ENCODE assay signal across 17 cellular contexts in the genomic region with DNA sequence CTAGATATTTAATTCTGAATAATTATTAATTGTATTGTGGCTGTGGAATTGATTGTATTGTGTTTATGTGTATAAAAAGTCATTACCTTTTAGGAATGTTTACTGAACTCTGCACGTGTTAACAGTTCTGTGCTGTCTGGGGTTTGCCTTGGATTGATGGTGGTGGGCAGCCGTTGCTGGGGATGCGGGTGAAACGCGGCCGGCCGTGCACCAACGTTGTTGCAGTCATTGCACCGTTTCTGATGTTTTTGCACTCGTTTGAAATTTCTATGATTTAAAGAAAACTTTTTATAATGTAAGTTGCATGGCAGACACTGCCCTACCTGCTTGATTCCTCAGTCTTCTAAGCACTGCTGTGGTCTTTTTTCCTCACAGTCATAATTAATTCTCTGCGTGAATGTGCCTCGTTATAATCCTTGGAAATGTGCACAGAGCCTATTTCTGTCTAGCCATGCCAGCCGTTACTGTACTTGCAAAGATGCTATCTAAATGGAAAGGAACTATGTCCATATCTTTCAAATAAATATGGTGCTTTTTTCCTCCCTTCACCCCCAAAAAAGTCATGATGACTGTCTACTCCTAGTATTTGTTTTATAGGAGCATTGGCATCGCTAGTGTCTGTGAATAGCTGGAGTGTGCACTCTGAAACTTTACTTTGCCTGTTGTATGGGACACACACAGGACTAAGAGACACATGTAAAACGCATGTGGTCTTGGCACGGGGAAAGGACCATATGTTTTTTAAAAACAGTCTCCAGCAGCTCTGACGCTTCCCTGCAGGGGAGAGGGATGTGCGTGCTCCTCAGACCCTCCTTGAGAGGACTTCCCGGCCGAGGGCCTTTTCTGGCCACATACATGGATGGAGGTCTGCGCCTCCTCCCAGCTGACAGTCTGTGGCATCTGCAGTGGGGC. TPM values are rescaled to one million over a fixed set of nuclear protein-coding genes. Genes with fewer than 3 reads are reported as not detected.
A peak's percentile ranks its signal among the peaks of the same experiment; 100 is the strongest.
DNase-seq lines count a peak whose midpoint lies in the region; ATAC-seq and TF ChIP-seq lines count a peak whose summit lies in the region.
"Had no signal": no experiment of that assay in that cellular context is flagged by ENCODE, and none has a peak within 500 bp of the region (broad histone marks: within the 10 kb centered on the region; RNA-seq: fewer than 3 reads in every experiment).

No MANE protein-coding gene starts in this region.

- H4K91ac ChIP-seq in neuronal stem cell (ENCODE audit: low read depth, low read length, poor library complexity): no peak overlapping the region

- ATAC-seq in SK-N-SH treated with all-trans-retinoic acid at 6 μM for 48 hours: peak; percentile 8
- ATAC-seq in GM18861 (IDR thresholded peaks at IDR 0.05; ENCODE audit: unreplicated experiment): no peak
- no peak for ATAC-seq in GM21367 (IDR thresholded peaks at IDR 0.05; ENCODE audit: unreplicated experiment)

- H3K9me3 Mint-ChIP-seq in glutamatergic neuron (ENCODE audit: unreplicated experiment): peaks cover 6% of the 10 kb centered on the region

- H3K18ac ChIP-seq in neuronal stem cell (ENCODE audit: low read length): no peak overlapping the region

- H3K27me3 Mint-ChIP-seq in glutamatergic neuron (ENCODE audit: unreplicated experiment): peaks cover 11% of the 10 kb centered on the region

- no peak overlapping the region for H4K8ac ChIP-seq in neuronal stem cell (ENCODE audit: low read depth, low read length)

- H3K9me3 ChIP-seq in neuronal stem cell (replicated peaks in 1 of 2; ENCODE audit: control insufficient read depth in 2 of 2, insufficient read depth in 1 of 2, low read depth in 1 of 2, low read length in 2 of 2): peaks cover 5 to 15% of the 10 kb centered on the region in 2 donors
- H3K9me3 ChIP-seq: BLaER1, SJCRH30 had no signal

- H3K4ac ChIP-seq in neuronal stem cell (ENCODE audit: low read length): no peak overlapping the region

- H3K36me3 ChIP-seq in neuronal stem cell (replicated peaks in 1 of 2; ENCODE audit: control insufficient read depth in 2 of 2, insufficient read depth in 2 of 2, low read length in 2 of 2): peaks cover 0 to 3% of the 10 kb centered on the region in 2 donors
- H3K36me3 ChIP-seq: BLaER1, SJCRH30 had no signal

- peaks cover 21% of the 10 kb centered on the region for H3K4me1 Mint-ChIP-seq in glutamatergic neuron (ENCODE audit: low read depth, unreplicated experiment)

- peaks cover 0 to 6% of the 10 kb centered on the region in 2 donors for H3K4me1 ChIP-seq in neuronal stem cell (ENCODE audit: control insufficient read depth in 2 of 2, insufficient read depth in 1 of 2, low read depth in 1 of 2, low read length in 2 of 2)

- H3K27ac ChIP-seq in neuronal stem cell (replicated peaks; ENCODE audit: low read length): no peak overlapping the region
- H3K27ac ChIP-seq: BLaER1, GM23248, SJCRH30 had no signal

- H3K23ac ChIP-seq in neuronal stem cell (ENCODE audit: low read depth, low read length, poor library complexity): peak overlapping the region; percentile 28

- no peak for TF ChIP-seq CTCF in HFF-Myc (IDR thresholded peaks at IDR 0.05; ENCODE audit: low read depth, low read length, missing control alignments)
- TF ChIP-seq CTCF in glutamatergic neuron (IDR thresholded peaks at IDR 0.05; ENCODE audit: partially characterized antibody, unreplicated experiment): no peak

- no peak overlapping the region for H2BK15ac ChIP-seq in neuronal stem cell (ENCODE audit: low read length)

- H3K27me3 ChIP-seq in neuronal stem cell (ENCODE audit: control insufficient read depth in 3 of 3, insufficient read depth in 3 of 3, low read depth in 1 of 3, low read length in 3 of 3): no peaks in the 10 kb centered on the region

- no peak overlapping the region for H2AFZ ChIP-seq in neuronal stem cell (ENCODE audit: low read length)
- H2AFZ ChIP-seq: GM23248 had no signal

- H3K4me2 ChIP-seq in neuronal stem cell (ENCODE audit: insufficient read depth, low read length, poor library complexity, severe bottlenecking): no peak overlapping the region
- H3K4me2 ChIP-seq: BLaER1 had no signal

- peak overlapping the region; percentile 52 for H3K4me3 Mint-ChIP-seq in glutamatergic neuron (ENCODE audit: unreplicated experiment)
- H3K4me3 Mint-ChIP-seq: CD4-positive, alpha-beta memory T cell; H9 had no signal

- no peaks in the 10 kb centered on the region for H3K36me3 Mint-ChIP-seq in glutamatergic neuron (ENCODE audit: unreplicated experiment)
- H3K36me3 Mint-ChIP-seq: CD4-positive, alpha-beta memory T cell had no signal

- H3K79me1 ChIP-seq in neuronal stem cell (ENCODE audit: low read depth, low read length): peaks cover 3% of the 10 kb centered on the region

- H2AK5ac ChIP-seq in neuronal stem cell (ENCODE audit: low read depth, low read length): no peak overlapping the region

- WGBS in neuronal stem cell (ENCODE audit: extremely low coverage in 2 of 2, insufficient read length in 2 of 2, insufficient replicate concordance in 1 of 2), 2 donors: no CpG with 5 or more reads among the region's 21 CpGs

- no peak overlapping the region for H2BK12ac ChIP-seq in neuronal stem cell (ENCODE audit: low read length)

- H2BK120ac ChIP-seq in neuronal stem cell (ENCODE audit: low read depth, low read length): no peak overlapping the region

- no peak overlapping the region for H3K27ac Mint-ChIP-seq in glutamatergic neuron (ENCODE audit: unreplicated experiment)
- H3K27ac Mint-ChIP-seq: CD4-positive, alpha-beta memory T cell; H9 had no signal

- no peak overlapping the region for H3K14ac ChIP-seq in neuronal stem cell (ENCODE audit: low read length)

- H2BK5ac ChIP-seq in neuronal stem cell (ENCODE audit: low read length): no peak overlapping the region

- H3K4me3 ChIP-seq in HFF-Myc (replicated peaks; ENCODE audit: low read depth, low read length) (no peak overlapping the region), neuronal stem cell (ENCODE audit: low read length in 2 of 2) (no peak overlapping the region)
- H3K4me3 ChIP-seq: BLaER1, GM23248, SJCRH30 had no signal

- DNase-seq in HFF-Myc (ENCODE audit: extremely low read depth, low read depth): peak; percentile 11
- DNase-seq in glutamatergic neuron: no peak
- DNase-seq in neuronal stem cell (ENCODE audit: low spot score): no peak
- no peak for DNase-seq in cortex of kidney (lab: John Stamatoyannopoulos, UW)
- DNase-seq: CD4-positive, alpha-beta memory T cell; GDM1; H9; MM.1S; NCI-H1048; NCI-H1417 treated with DMSO at 0.1 percent for 48 hours; NCI-H1930 had no signal

- H3K9ac ChIP-seq in neuronal stem cell (ENCODE audit: low read depth, low read length, poor library complexity): no peak overlapping the region
- H3K9ac ChIP-seq: BLaER1, GM23248 had no signal

TF ChIP-seq in SK-N-SH treated with all-trans-retinoic acid at 6 μM for 48 hours, 23 proteins besides CTCF, POLR2A, EP300 and RAD21 (continues in another document):
- TF ChIP-seq TOX (CRISPR knock-in tag; IDR thresholded peaks at IDR 0.05; ENCODE audit: borderline replicate concordance) (no peak), ZFP30 (CRISPR knock-in tag; IDR thresholded peaks at IDR 0.05) (no peak), ZFP3 (CRISPR knock-in tag; IDR thresholded peaks at IDR 0.05) (no peak), ZNF565 (CRISPR knock-in tag; conservative IDR thresholded peaks at IDR 0.05; ENCODE audit: low read depth) (no peak), ZNF70 (CRISPR knock-in tag; IDR thresholded peaks at IDR 0.05) (no peak), PPARA (CRISPR knock-in tag; IDR thresholded peaks at IDR 0.05; ENCODE audit: borderline replicate concordance) (no peak), ARNTL (CRISPR knock-in tag; IDR thresholded peaks at IDR 0.05; ENCODE audit: borderline replicate concordance, low read depth) (no peak), GLIS3 (CRISPR knock-in tag; IDR thresholded peaks at IDR 0.05) (no peak), ZC3H10 (CRISPR knock-in tag; IDR thresholded peaks at IDR 0.05) (no peak), BACH2 (CRISPR knock-in tag; IDR thresholded peaks at IDR 0.05; ENCODE audit: borderline replicate concordance) (no peak), ISL1 (CRISPR knock-in tag; IDR thresholded peaks at IDR 0.05) (no peak), TCF4 (CRISPR knock-in tag; IDR thresholded peaks at IDR 0.05; ENCODE audit: borderline replicate concordance) (no peak), CSDC2 (CRISPR knock-in tag; IDR thresholded peaks at IDR 0.05) (no peak), OSR1 (CRISPR knock-in tag; IDR thresholded peaks at IDR 0.05) (no peak)
- TF ChIP-seq, protein P1, sequence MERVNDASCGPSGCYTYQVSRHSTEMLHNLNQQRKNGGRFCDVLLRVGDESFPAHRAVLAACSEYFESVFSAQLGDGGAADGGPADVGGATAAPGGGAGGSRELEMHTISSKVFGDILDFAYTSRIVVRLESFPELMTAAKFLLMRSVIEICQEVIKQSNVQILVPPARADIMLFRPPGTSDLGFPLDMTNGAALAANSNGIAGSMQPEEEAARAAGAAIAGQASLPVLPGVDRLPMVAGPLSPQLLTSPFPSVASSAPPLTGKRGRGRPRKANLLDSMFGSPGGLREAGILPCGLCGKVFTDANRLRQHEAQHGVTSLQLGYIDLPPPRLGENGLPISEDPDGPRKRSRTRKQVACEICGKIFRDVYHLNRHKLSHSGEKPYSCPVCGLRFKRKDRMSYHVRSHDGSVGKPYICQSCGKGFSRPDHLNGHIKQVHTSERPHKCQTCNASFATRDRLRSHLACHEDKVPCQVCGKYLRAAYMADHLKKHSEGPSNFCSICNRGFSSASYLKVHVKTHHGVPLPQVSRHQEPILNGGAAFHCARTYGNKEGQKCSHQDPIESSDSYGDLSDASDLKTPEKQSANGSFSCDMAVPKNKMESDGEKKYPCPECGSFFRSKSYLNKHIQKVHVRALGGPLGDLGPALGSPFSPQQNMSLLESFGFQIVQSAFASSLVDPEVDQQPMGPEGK (CRISPR knock-in tag; IDR thresholded peaks at IDR 0.05; ENCODE audit: borderline replicate concordance): no peak
- TF ChIP-seq, protein P2, sequence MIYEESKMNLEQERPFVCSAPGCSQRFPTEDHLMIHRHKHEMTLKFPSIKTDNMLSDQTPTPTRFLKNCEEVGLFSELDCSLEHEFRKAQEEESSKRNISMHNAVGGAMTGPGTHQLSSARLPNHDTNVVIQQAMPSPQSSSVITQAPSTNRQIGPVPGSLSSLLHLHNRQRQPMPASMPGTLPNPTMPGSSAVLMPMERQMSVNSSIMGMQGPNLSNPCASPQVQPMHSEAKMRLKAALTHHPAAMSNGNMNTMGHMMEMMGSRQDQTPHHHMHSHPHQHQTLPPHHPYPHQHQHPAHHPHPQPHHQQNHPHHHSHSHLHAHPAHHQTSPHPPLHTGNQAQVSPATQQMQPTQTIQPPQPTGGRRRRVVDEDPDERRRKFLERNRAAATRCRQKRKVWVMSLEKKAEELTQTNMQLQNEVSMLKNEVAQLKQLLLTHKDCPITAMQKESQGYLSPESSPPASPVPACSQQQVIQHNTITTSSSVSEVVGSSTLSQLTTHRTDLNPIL (CRISPR knock-in tag; IDR thresholded peaks at IDR 0.05; ENCODE audit: low read depth): no peak

RNA-seq across cellular contexts. Expression of a gene that starts 40.7 kb away (rescaled TPM):
- 83.0 TPM for total RNA-seq in glutamatergic neuron (ENCODE audit: unreplicated experiment)
- polyA plus RNA-seq in neuronal stem cell (2013, experiment 1 of 2): 20.8 TPM
- 20.3 TPM for polyA plus RNA-seq in neuronal stem cell (2013, experiment 2 of 2)
- total RNA-seq: GM23248 had no signal
- polyA plus RNA-seq: GM23248 had no signal
